11 cellular contexts compared by ENCODE assay signal in genomic region chr1:149846042-149846441, GRCh38. TPM values are rescaled to one million over a fixed set of nuclear protein-coding genes. Genes with fewer than 3 reads are reported as not detected.
DNase-seq lines count a peak whose midpoint lies in the region; ATAC-seq and TF ChIP-seq lines count a peak whose summit lies in the region.
"Had no signal": no experiment of that assay in that cellular context is flagged by ENCODE, and none has a peak within 500 bp of the region (broad histone marks: within the 10 kb centered on the region; RNA-seq: fewer than 3 reads in every experiment).

No MANE protein-coding gene starts in this region.

- 86% methylated on average over 3 of the region's 3 CpGs for WGBS in smooth muscle cell (ENCODE audit: low lambda C conversion rate)

- H4K20me1 ChIP-seq in PC-3 (ENCODE audit: low read length) (peaks cover 12% of the 10 kb centered on the region), smooth muscle cell (ENCODE audit: low read depth) (peaks cover 65% of the 10 kb centered on the region)

- H3K27me3 ChIP-seq in PC-3 (ENCODE audit: low read length) (no peaks in the 10 kb centered on the region), colonic mucosa (no peaks in the 10 kb centered on the region), smooth muscle cell (ENCODE audit: low read depth) (no peaks in the 10 kb centered on the region)
- H3K27me3 ChIP-seq: right lobe of liver had no signal

- ATAC-seq in PC-3: no peak
- no peak for ATAC-seq in GM21825 (IDR thresholded peaks at IDR 0.05; ENCODE audit: unreplicated experiment)
- ATAC-seq: left lobe of liver, right lobe of liver had no signal

- peak; percentile 48 for DNase-seq in activated CD8-positive, alpha-beta memory T cell treated with anti-CD3 and anti-CD28 coated beads, Interleukin-2, amount 50 U/mL, for 48 hours
- DNase-seq in activated CD8-positive, alpha-beta memory T cell treated with anti-CD3 and anti-CD28 coated beads, Interleukin-2, amount 50 U/mL, for 4 hours: no peak
- DNase-seq in PC-3 (peak; percentile 1), colonic mucosa (peak; percentile 16), smooth muscle cell (lab: John Stamatoyannopoulos, UW; ENCODE audit: unreplicated experiment) (no peak), UCSD-AML1 (lab: John Stamatoyannopoulos, UW; ENCODE audit: unreplicated experiment) (no peak), activated gamma-delta T cell treated with Interleukin-2 at 50 U/mL for 16 hours (no peak)

- H3K9me3 ChIP-seq in PC-3 (ENCODE audit: low read length) (no peaks in the 10 kb centered on the region), colonic mucosa (no peaks in the 10 kb centered on the region), smooth muscle cell (replicated peaks; ENCODE audit: low read depth) (no peaks in the 10 kb centered on the region)
- H3K9me3 ChIP-seq: right lobe of liver had no signal

- H3K79me2 ChIP-seq in PC-3 (ENCODE audit: low read length) (peaks cover 69% of the 10 kb centered on the region), smooth muscle cell (ENCODE audit: low read depth) (peaks cover 68% of the 10 kb centered on the region)

- POLR2A ChIA-PET in PC-3 (lab: Charles Lee; ENCODE audit: unreplicated experiment): no interaction called here

- intact Hi-C loops in PC-3 (cut with micrococcal nuclease): no loop called here
- intact Hi-C loops in colonic mucosa (cut with DNase I): no loop called here

- no TSS peak for BruUV-seq in PC-3 (replicated peaks; lab: Mats Ljungman, UMichigan)

- TF ChIP-seq CTCF in PC-3 (conservative IDR thresholded peaks at IDR 0.05; ENCODE audit: low read depth, low read length): no peak
- no peak for TF ChIP-seq CTCF in colonic mucosa (IDR thresholded peaks at IDR 0.05)
- TF ChIP-seq CTCF in smooth muscle cell (IDR thresholded peaks at IDR 0.05; ENCODE audit: borderline replicate concordance, insufficient read depth, poor library complexity, severe bottlenecking): no peak

- H3K9me2 ChIP-seq in PC-3 (replicated peaks; ENCODE audit: low read length): no peaks in the 10 kb centered on the region

- H3K27ac ChIP-seq in PC-3 (ENCODE audit: low read length): no peak overlapping the region
- H3K27ac ChIP-seq in colonic mucosa: no peak overlapping the region
- peak overlapping the region; percentile 68 for H3K27ac ChIP-seq in smooth muscle cell (ENCODE audit: low read depth)
- H3K27ac ChIP-seq: epithelial cell of prostate had no signal

- H3K4me2 ChIP-seq in PC-3 (ENCODE audit: low read length) (peak overlapping the region; percentile 99), smooth muscle cell (peak overlapping the region; percentile 98)

- H3K36me3 ChIP-seq in PC-3 (ENCODE audit: low read depth, low read length) (no peaks in the 10 kb centered on the region), colonic mucosa (no peaks in the 10 kb centered on the region), smooth muscle cell (ENCODE audit: low read depth) (no peaks in the 10 kb centered on the region)
- H3K36me3 ChIP-seq: right lobe of liver had no signal

- H3K9ac ChIP-seq in PC-3 (ENCODE audit: low read length): no peak overlapping the region
- H3K9ac ChIP-seq in colonic mucosa (ENCODE audit: low read depth in 2 of 2, low read length in 2 of 2): no peak overlapping the region
- no peak overlapping the region for H3K9ac ChIP-seq in smooth muscle cell (ENCODE audit: low read depth)

- H3K4me3 ChIP-seq in PC-3 (ENCODE audit: low read length): no peak overlapping the region; the same call in 1 of the 2 replicates
- H3K4me3 ChIP-seq in colonic mucosa: no peak overlapping the region
- H3K4me3 ChIP-seq in smooth muscle cell: no peak overlapping the region
- H3K4me3 ChIP-seq: right lobe of liver had no signal

- CTCF ChIA-PET in PC-3 (lab: Charles Lee): no interaction called here

- H3F3A ChIP-seq in PC-3 (ENCODE audit: low read length, unreplicated experiment): no peaks in the 10 kb centered on the region
- peaks cover 8% of the 10 kb centered on the region for H3F3A ChIP-seq in smooth muscle cell (ENCODE audit: low read depth)

- H2AFZ ChIP-seq in PC-3 (ENCODE audit: low read length) (no peak overlapping the region), smooth muscle cell (ENCODE audit: low read depth) (no peak overlapping the region)

- H3K4me1 ChIP-seq in PC-3 (ENCODE audit: insufficient read depth, low read length) (peaks cover 41% of the 10 kb centered on the region), colonic mucosa (peaks cover 11% of the 10 kb centered on the region), smooth muscle cell (ENCODE audit: low read depth) (peaks cover 51% of the 10 kb centered on the region)

RNA-seq across cellular contexts. Expression of gene BOLA1, which starts 53.3 kb away (rescaled TPM):
- total RNA-seq in PC-3 (2014; rRNA removed) (27.6 and 38.6 TPM in 2 replicates), colonic mucosa (10 to 100 TPM; 12.8 to 21.1 TPM), smooth muscle cell (14.3 and 21.3 TPM in 2 replicates)
- 25.7 and 27.4 TPM in 2 replicates for polyA plus RNA-seq in smooth muscle cell

Comparison
In these comparisons a context has a peak if more than half of its experiments do, and no peak if none do; other contexts are left out.
1. DNase-seq: peak in activated CD8-positive, alpha-beta memory T cell treated with anti-CD3 and anti-CD28 coated beads, Interleukin-2, amount 50 U/mL, for 48 hours (single experiment), PC-3 (single experiment) and colonic mucosa (single experiment); none in activated CD8-positive, alpha-beta memory T cell treated with anti-CD3 and anti-CD28 coated beads, Interleukin-2, amount 50 U/mL, for 4 hours (single experiment), smooth muscle cell (single experiment), UCSD-AML1 (single experiment) and activated gamma-delta T cell treated with Interleukin-2 at 50 U/mL for 16 hours (single experiment).